Comparison of ENCODE assay signal across 24 cellular contexts in the genomic region with DNA sequence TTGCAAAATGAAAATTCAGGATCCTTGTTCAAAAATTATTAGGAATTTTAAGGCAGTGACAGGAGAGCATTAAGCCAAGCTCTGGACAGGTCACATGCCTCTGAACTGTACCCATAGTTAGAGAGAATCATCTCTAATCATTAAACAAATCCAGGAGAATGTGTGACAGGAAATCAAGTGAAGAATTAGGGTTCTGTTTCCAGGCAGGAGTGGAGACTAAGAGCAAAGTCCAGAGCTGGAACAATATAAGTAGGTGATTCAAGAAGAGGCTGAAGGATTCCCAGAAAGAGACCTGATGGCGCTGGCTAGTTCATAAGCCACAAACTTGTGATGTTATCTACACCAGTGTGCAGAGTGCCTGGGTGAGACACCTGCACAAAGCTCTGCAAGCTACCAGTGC.
A peak's percentile ranks its signal among the peaks of the same experiment; 100 is the strongest.
DNase-seq lines count a peak whose midpoint lies in the region; ATAC-seq and TF ChIP-seq lines count a peak whose summit lies in the region.
"Had no signal": no experiment of that assay in that cellular context is flagged by ENCODE, and none has a peak within 500 bp of the region (broad histone marks: within the 10 kb centered on the region; RNA-seq: fewer than 3 reads in every experiment).

No MANE protein-coding gene starts in this region.

- no peaks in the 10 kb centered on the region for H3F3A ChIP-seq in GM23338 (replicated peaks; ENCODE audit: low read depth)

- TF ChIP-seq POLR2A in transverse colon (IDR thresholded peaks at IDR 0.05): no peak

- in situ Hi-C loops in transverse colon (cut with MboI; ENCODE audit: low pct_ligation_motif_present in 1 of 4, low pct_unique_long_range_greater_than_20kb in 1 of 4, low sequenced_read_pairs in 3 of 4): no loop called here

- no peaks in the 10 kb centered on the region for H3K79me2 ChIP-seq in GM23338 (replicated peaks; ENCODE audit: insufficient read depth)

- H3K27ac ChIP-seq in GM23338 (ENCODE audit: low read depth) (no peak overlapping the region), transverse colon (no peak overlapping the region)

- no peak for TF ChIP-seq CTCF in GM23338 (conservative IDR thresholded peaks at IDR 0.05; ENCODE audit: low read depth in 2 of 2)
- TF ChIP-seq CTCF in epithelial cell of proximal tubule (conservative IDR thresholded peaks at IDR 0.05; ENCODE audit: low read depth, low read length): no peak
- TF ChIP-seq CTCF in mucosa of descending colon (IDR thresholded peaks at IDR 0.05): no peak
- no peak for TF ChIP-seq CTCF in transverse colon (IDR thresholded peaks at IDR 0.05)

- no peaks in the 10 kb centered on the region for H3K27me3 Mint-ChIP-seq in GM23338 (ENCODE audit: insufficient read depth, low read depth, poor library complexity)

- H3K27me3 ChIP-seq in GM23338 (ENCODE audit: insufficient read depth): no peaks in the 10 kb centered on the region
- no peaks in the 10 kb centered on the region for H3K27me3 ChIP-seq in transverse colon

- H3K4me3 ChIP-seq in GM23338: no peak overlapping the region
- no peak overlapping the region for H3K4me3 ChIP-seq in epithelial cell of proximal tubule (ENCODE audit: low read depth, low read length)
- H3K4me3 ChIP-seq in mucosa of descending colon: no peak overlapping the region
- no peak overlapping the region for H3K4me3 ChIP-seq in transverse colon
- H3K4me3 ChIP-seq: HAP-1 had no signal

- H3K36me3 ChIP-seq in GM23338 (ENCODE audit: insufficient read depth): no peaks in the 10 kb centered on the region
- no peaks in the 10 kb centered on the region for H3K36me3 ChIP-seq in mucosa of descending colon (ENCODE audit: low read depth)
- H3K36me3 ChIP-seq in transverse colon: no peaks in the 10 kb centered on the region
- H3K36me3 ChIP-seq: HAP-1 had no signal

- TF ChIP-seq EP300 in transverse colon (IDR thresholded peaks at IDR 0.05; ENCODE audit: low read depth): no peak

- H3K4me3 Mint-ChIP-seq in GM23338: no peak overlapping the region
- H3K4me3 Mint-ChIP-seq: CD4-positive, alpha-beta memory T cell; HFFc6 had no signal

- H3K9me3 Mint-ChIP-seq in GM23338: no peaks in the 10 kb centered on the region

- H2AFZ ChIP-seq in GM23338: peak overlapping the region; percentile 38; the same call in 1 of the 2 replicates

- WGBS in transverse colon (ENCODE audit: low coverage in 1 of 2), 2 donors: 88% methylated on average over 1 of the region's 1 CpG; no CpG with 5 or more reads in 1 of the 2 donors

- no peaks in the 10 kb centered on the region for H3K9me3 ChIP-seq in mucosa of descending colon
- H3K9me3 ChIP-seq in transverse colon: no peaks in the 10 kb centered on the region
- H3K9me3 ChIP-seq: HAP-1 had no signal

- H3K4me1 ChIP-seq in GM23338 (ENCODE audit: insufficient read depth) (no peaks in the 10 kb centered on the region), mucosa of descending colon (ENCODE audit: low read depth) (peaks cover 7% of the 10 kb centered on the region), transverse colon (peaks cover 0 to 16% (median 8%) of the 10 kb centered on the region in 4 donors)
- H3K4me1 ChIP-seq: HAP-1 had no signal

- H3K4me1 Mint-ChIP-seq in GM23338: no peaks in the 10 kb centered on the region
- H3K4me1 Mint-ChIP-seq: CD4-positive, alpha-beta memory T cell had no signal

- ATAC-seq in GM23338 (no peak), mucosa of descending colon (peak; percentile 81), sciatic nerve (no peak)
- ATAC-seq: PC-3 had no signal

- H3K36me3 Mint-ChIP-seq in GM23338 (ENCODE audit: low read depth): no peaks in the 10 kb centered on the region
- H3K36me3 Mint-ChIP-seq: CD4-positive, alpha-beta memory T cell had no signal

- H3K4me2 ChIP-seq in GM23338: no peak overlapping the region

- H3K9me2 ChIP-seq in GM23338 (ENCODE audit: insufficient read depth): peaks cover 5% of the 10 kb centered on the region; the same call in 1 of the 2 replicates

- no peaks in the 10 kb centered on the region for H4K20me1 ChIP-seq in GM23338 (replicated peaks; ENCODE audit: insufficient read depth)

- intact Hi-C loops in mucosa of descending colon (cut with DNase I, micrococcal nuclease) (no loop called here), transverse colon (cut with DNase I; ENCODE audit: low total_unique reads) (no loop called here), sciatic nerve (cut with DNase I) (no loop called here)

- DNase-seq in GM23338 (ENCODE audit: low spot score): no peak
- peak; percentile 49 for DNase-seq in epithelial cell of proximal tubule (ENCODE audit: low read depth)
- no peak for DNase-seq in mucosa of descending colon
- DNase-seq in transverse colon: peak; percentile 13
- no peak for DNase-seq in GDM1 (lab: John Stamatoyannopoulos, UW)
- DNase-seq in sciatic nerve (ENCODE audit: low spot score): no peak
- DNase-seq in RPMI8226: no peak
- DNase-seq: C1 segment of cervical spinal cord; CD4-positive, alpha-beta memory T cell; COR-L47; GOT3; HFFc6; KBM-7; MV-4-11; NCI-H1105; NCI-H1436 treated with DMSO at 0.1 percent for 48 hours; NCI-H1930; NCI-H2107; NCI-H446; NCI-H524 treated with DMSO at 0.1 percent for 48 hours; NCI-H774; PC-3; SHP77 treated with DMSO at 0.1 percent for 48 hours had no signal

- no peak overlapping the region for H3K27ac Mint-ChIP-seq in GM23338
- H3K27ac Mint-ChIP-seq: CD4-positive, alpha-beta memory T cell; HFFc6 had no signal

TF ChIP-seq in GM23338, 12 proteins besides CTCF, POLR2A, EP300 and RAD21 (continues in another document):
- TF ChIP-seq, protein P1, sequence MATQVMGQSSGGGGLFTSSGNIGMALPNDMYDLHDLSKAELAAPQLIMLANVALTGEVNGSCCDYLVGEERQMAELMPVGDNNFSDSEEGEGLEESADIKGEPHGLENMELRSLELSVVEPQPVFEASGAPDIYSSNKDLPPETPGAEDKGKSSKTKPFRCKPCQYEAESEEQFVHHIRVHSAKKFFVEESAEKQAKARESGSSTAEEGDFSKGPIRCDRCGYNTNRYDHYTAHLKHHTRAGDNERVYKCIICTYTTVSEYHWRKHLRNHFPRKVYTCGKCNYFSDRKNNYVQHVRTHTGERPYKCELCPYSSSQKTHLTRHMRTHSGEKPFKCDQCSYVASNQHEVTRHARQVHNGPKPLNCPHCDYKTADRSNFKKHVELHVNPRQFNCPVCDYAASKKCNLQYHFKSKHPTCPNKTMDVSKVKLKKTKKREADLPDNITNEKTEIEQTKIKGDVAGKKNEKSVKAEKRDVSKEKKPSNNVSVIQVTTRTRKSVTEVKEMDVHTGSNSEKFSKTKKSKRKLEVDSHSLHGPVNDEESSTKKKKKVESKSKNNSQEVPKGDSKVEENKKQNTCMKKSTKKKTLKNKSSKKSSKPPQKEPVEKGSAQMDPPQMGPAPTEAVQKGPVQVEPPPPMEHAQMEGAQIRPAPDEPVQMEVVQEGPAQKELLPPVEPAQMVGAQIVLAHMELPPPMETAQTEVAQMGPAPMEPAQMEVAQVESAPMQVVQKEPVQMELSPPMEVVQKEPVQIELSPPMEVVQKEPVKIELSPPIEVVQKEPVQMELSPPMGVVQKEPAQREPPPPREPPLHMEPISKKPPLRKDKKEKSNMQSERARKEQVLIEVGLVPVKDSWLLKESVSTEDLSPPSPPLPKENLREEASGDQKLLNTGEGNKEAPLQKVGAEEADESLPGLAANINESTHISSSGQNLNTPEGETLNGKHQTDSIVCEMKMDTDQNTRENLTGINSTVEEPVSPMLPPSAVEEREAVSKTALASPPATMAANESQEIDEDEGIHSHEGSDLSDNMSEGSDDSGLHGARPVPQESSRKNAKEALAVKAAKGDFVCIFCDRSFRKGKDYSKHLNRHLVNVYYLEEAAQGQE (IDR thresholded peaks at IDR 0.05; ENCODE audit: unreplicated experiment): no peak

Comparison
In these comparisons a context has a peak if more than half of its experiments do, and no peak if none do; other contexts are left out.
1. DNase-seq: peak in epithelial cell of proximal tubule (single experiment) and transverse colon (single experiment); none in GM23338 (single experiment), mucosa of descending colon (0 of 3), GDM1 (single experiment), sciatic nerve (single experiment) and RPMI8226 (single experiment).